8 cellular contexts compared by ENCODE assay signal in the genomic region with DNA sequence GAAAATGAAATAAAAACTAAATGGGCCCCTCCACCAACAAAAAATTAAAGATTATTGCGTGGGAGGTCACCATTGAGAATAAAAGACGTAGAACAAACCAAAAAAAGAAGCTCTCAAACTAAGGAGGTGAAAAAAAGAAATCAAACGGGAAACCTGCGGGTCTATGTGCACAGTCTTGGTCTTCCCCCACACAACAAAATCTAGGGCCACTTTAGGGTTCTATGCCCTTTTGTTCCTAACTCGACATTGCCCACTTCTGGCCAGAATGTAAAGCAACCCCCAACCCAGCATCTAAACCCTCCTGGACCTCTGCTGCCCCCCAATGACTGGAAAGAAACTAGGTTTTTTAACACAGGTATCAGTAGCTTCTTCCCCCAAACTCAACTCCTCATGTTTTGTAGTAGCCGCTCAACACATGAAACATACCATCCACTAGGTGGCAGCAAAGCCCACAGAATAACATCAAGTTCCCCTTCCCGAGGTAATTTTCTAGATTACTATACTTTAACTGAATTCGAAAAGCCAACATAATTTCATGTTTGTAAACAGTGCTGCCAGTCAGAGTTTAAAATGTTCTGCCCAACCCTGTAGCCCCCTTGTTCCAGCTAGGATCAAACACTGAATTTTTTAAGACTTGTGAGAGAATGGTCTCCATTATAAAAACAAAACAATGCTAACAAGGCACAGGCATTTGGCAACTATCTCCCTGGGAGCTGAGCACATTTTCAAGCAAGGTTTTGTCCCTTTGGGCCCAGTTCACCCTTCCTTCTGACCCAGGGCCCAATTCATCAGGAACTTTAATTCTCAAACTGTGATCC. TPM values are rescaled to one million over a fixed set of nuclear protein-coding genes. Genes with fewer than 3 reads are reported as not detected.
DNase-seq lines count a peak whose midpoint lies in the region; ATAC-seq and TF ChIP-seq lines count a peak whose summit lies in the region.

No MANE protein-coding gene starts in this region.

- DNase-seq in ELF-1 (ENCODE audit: low read depth, low spot score) (peak; percentile 92), GM23248 (peak; percentile 76), KG1 (lab: John Stamatoyannopoulos, UW) (peak; percentile 46), OCI-M2 (lab: John Stamatoyannopoulos, UW; ENCODE audit: unreplicated experiment) (peak; percentile 48), activated T-cell treated with anti-CD3 and anti-CD28 coated beads for 48 hours (ENCODE audit: low read depth) (peak; percentile 66), esophagus squamous epithelium (lab: John Stamatoyannopoulos, UW) (no peak), suprapubic skin (ENCODE audit: low spot score in 2 of 2) (peak; percentile 81 to 83)
- DNase-seq in naive thymus-derived CD8-positive, alpha-beta T cell: peak; percentile 54 to 97 (median 92)

- POLR2A ChIA-PET in naive thymus-derived CD8-positive, alpha-beta T cell (lab: Charles Lee): interaction anchor here (0.5 to 8.3 kb wide), 55 partner anchors 10 to 835 kb away, joined by 3 to 249 read pairs (median 4); a partner anchor contains a TSS

- peaks cover 86% of the 10 kb centered on the region for H3K79me2 ChIP-seq in GM23248 (ENCODE audit: insufficient read depth)

- no peaks in the 10 kb centered on the region for H3K9me3 Mint-ChIP-seq in naive thymus-derived CD8-positive, alpha-beta T cell

- H3K36me3 ChIP-seq in GM23248 (ENCODE audit: low read depth): peaks cover 31% of the 10 kb centered on the region
- H3K36me3 ChIP-seq in esophagus squamous epithelium: peaks cover 0 to 60% (median 3%) of the 10 kb centered on the region in 3 donors
- H3K36me3 ChIP-seq in suprapubic skin: peaks cover 40% of the 10 kb centered on the region

- H3K27ac Mint-ChIP-seq in naive thymus-derived CD8-positive, alpha-beta T cell: peak overlapping the region; percentile 95 to 100 (median 99)

- peaks cover 27% of the 10 kb centered on the region for H3F3A ChIP-seq in GM23248 (ENCODE audit: insufficient read depth)

- intact Hi-C loops in esophagus squamous epithelium (cut with DNase I): loop anchor here (10.0 kb wide), 1 partner anchor 274 kb away; no protein-coding TSS in a partner anchor

- H3K27me3 ChIP-seq in GM23248 (replicated peaks; ENCODE audit: insufficient read depth) (no peaks in the 10 kb centered on the region), esophagus squamous epithelium (no peaks in the 10 kb centered on the region), suprapubic skin (no peaks in the 10 kb centered on the region)

- no peaks in the 10 kb centered on the region for H3K9me2 ChIP-seq in GM23248 (ENCODE audit: insufficient read depth)

- ATAC-seq in naive thymus-derived CD8-positive, alpha-beta T cell: peak; percentile 82 to 91

- H3K27ac ChIP-seq in GM23248 (peak overlapping the region; percentile 32; the same call in 1 of the 2 replicates), esophagus squamous epithelium (peak overlapping the region; percentile 29 to 70 (median 50)), suprapubic skin (peak overlapping the region; percentile 18)

- peak overlapping the region; percentile 53; the same call in 1 of the 2 replicates for H2AFZ ChIP-seq in GM23248

- WGBS in GM23248 (ENCODE audit: low coverage in 1 of 2, low lambda C conversion rate in 2 of 2, missing lambda C conversion rate in 2 of 2), 2 experiments: 33 to 34% methylated on average over 8 of the region's 8 CpGs
- WGBS in esophagus squamous epithelium, 2 donors: 15 to 16% methylated on average over 8 of the region's 8 CpGs
- 26% methylated on average over 8 of the region's 8 CpGs for WGBS in suprapubic skin

- peak overlapping the region; percentile 2 for H3K4me2 ChIP-seq in GM23248 (ENCODE audit: unreplicated experiment)

- in situ Hi-C loops in GM23248 (cut with MboI): loop anchor here (10.0 kb wide), 2 partner anchors 84 to 194 kb away; a partner anchor contains a TSS

- peaks cover 10 to 41% (median 28%) of the 10 kb centered on the region in 3 donors for H3K36me3 Mint-ChIP-seq in naive thymus-derived CD8-positive, alpha-beta T cell

- H3K9me3 ChIP-seq in GM23248 (ENCODE audit: low read depth) (no peaks in the 10 kb centered on the region), esophagus squamous epithelium (no peaks in the 10 kb centered on the region), suprapubic skin (no peaks in the 10 kb centered on the region)

- H3K4me3 ChIP-seq in GM23248 (no peak overlapping the region), esophagus squamous epithelium (no peak overlapping the region), suprapubic skin (no peak overlapping the region)

- TF ChIP-seq CTCF in esophagus squamous epithelium (IDR thresholded peaks at IDR 0.05): peak; percentile 71 to 97 (median 94)
- TF ChIP-seq CTCF in suprapubic skin (IDR thresholded peaks at IDR 0.05): peak; percentile 47 to 96

- H3K27me3 Mint-ChIP-seq in naive thymus-derived CD8-positive, alpha-beta T cell: no peaks in the 10 kb centered on the region

- 0 out of 2 replicates have a peak, but pooled peaks cover 5% of the 10 kb centered on the region for H4K20me1 ChIP-seq in GM23248 (ENCODE audit: insufficient read depth)

- H3K4me1 Mint-ChIP-seq in naive thymus-derived CD8-positive, alpha-beta T cell: peaks cover 28 to 60% (median 52%) of the 10 kb centered on the region in 4 donors

- H3K9ac ChIP-seq in GM23248: no peak overlapping the region

- H3K4me1 ChIP-seq in GM23248 (ENCODE audit: insufficient read depth): peaks cover 31% of the 10 kb centered on the region
- peaks cover 6 to 66% (median 24%) of the 10 kb centered on the region in 3 donors for H3K4me1 ChIP-seq in esophagus squamous epithelium
- no peaks in the 10 kb centered on the region for H3K4me1 ChIP-seq in suprapubic skin

- TF ChIP-seq EP300 in suprapubic skin (IDR thresholded peaks at IDR 0.05): no peak

- TF ChIP-seq POLR2A in esophagus squamous epithelium (IDR thresholded peaks at IDR 0.05) (no peak), suprapubic skin (IDR thresholded peaks at IDR 0.05) (no peak)

- H3K4me3 Mint-ChIP-seq in naive thymus-derived CD8-positive, alpha-beta T cell: peak overlapping the region; percentile 61 to 89 (median 82)

RNA-seq across cellular contexts. Expression of a gene that starts 18.7 kb away (rescaled TPM):
- total RNA-seq in GM23248 (2014; rRNA removed; shearing (Covaris generic)): 369 and 375 TPM in 2 replicates
- polyA plus RNA-seq in GM23248 (2016; fragmentation: Nextera tagmentation; extraction: Ambion mirVana): 637 and 653 TPM in 2 replicates
- total RNA-seq in esophagus squamous epithelium (100 to 1,000 TPM; 174 to 280 (median 225) TPM), suprapubic skin (100 to 1,000 TPM; 110 to 212 (median 187) TPM)
- 100 to 1,000 TPM; 120 to 122 TPM for total RNA-seq in naive thymus-derived CD8-positive, alpha-beta T cell
- 100 to 1,000 TPM; 610 to 660 (median 642) TPM for polyA plus RNA-seq in naive thymus-derived CD8-positive, alpha-beta T cell

RNA-seq across cellular contexts. Expression of a gene that starts 27.8 kb away (rescaled TPM):
- 15.2 and 16.8 TPM in 2 replicates for total RNA-seq in GM23248 (2014; rRNA removed; shearing (Covaris generic))
- polyA plus RNA-seq in GM23248 (2016; fragmentation: Nextera tagmentation; extraction: Ambion mirVana): 26.5 and 27.8 TPM in 2 replicates
- total RNA-seq in esophagus squamous epithelium: 10 to 100 TPM; 22.9 to 45.4 (median 30.1) TPM
- total RNA-seq in naive thymus-derived CD8-positive, alpha-beta T cell: 10 to 100 TPM; 22.2 to 22.6 TPM
- 10 to 100 TPM in 2 of 3 donors, 1 to 10 TPM in 1; 8.7 to 11.9 (median 11.1) TPM for polyA plus RNA-seq in naive thymus-derived CD8-positive, alpha-beta T cell
- 10 to 100 TPM; 15.3 to 30.4 (median 21.8) TPM for total RNA-seq in suprapubic skin
